In genomic region chr13:113153810-113154748, GRCh38 we compare ENCODE assay signal across 8 cellular contexts. TPM values are rescaled to one million over a fixed set of nuclear protein-coding genes. Genes with fewer than 3 reads are reported as not detected.
A peak's percentile ranks its signal among the peaks of the same experiment; 100 is the strongest.
DNase-seq lines count a peak whose midpoint lies in the region; ATAC-seq and TF ChIP-seq lines count a peak whose summit lies in the region.

No MANE protein-coding gene starts in this region.

- TF ChIP-seq POLR2A in vagina (IDR thresholded peaks at IDR 0.05) = peak in 1 of 2 donors; percentile 58

- peak; percentile 59 to 75 (median 71) for DNase-seq in T-helper 2 cell
- peak in 1 of 2 donors; percentile 88 for DNase-seq in ascending aorta (ENCODE audit: low spot score in 2 of 2)
- peak; percentile 86 to 95 (median 93) for DNase-seq in right cardiac atrium
- DNase-seq in psoas muscle = peak; percentile 83 to 91
- peak; percentile 89 to 95 for DNase-seq in vagina (ENCODE audit: extremely low spot score in 2 of 2)

- peaks cover 20% of the 10 kb centered on the region for H3K27me3 ChIP-seq in BLaER1
- no peaks in the 10 kb centered on the region for H3K27me3 ChIP-seq in ascending aorta
- H3K27me3 ChIP-seq in right cardiac atrium (ENCODE audit: control insufficient read depth, insufficient read depth) = no peaks in the 10 kb centered on the region
- H3K27me3 ChIP-seq in psoas muscle (ENCODE audit: insufficient read depth in 3 of 3, low read length in 2 of 3) = no peaks in the 10 kb centered on the region
- H3K27me3 ChIP-seq in vagina = no peaks in the 10 kb centered on the region

- no peak for TF ChIP-seq CTCF in ascending aorta (IDR thresholded peaks at IDR 0.05)
- TF ChIP-seq CTCF in psoas muscle (IDR thresholded peaks at IDR 0.05) = no peak
- TF ChIP-seq CTCF in vagina (IDR thresholded peaks at IDR 0.05) = no peak

- WGBS in right cardiac atrium = 4% methylated on average over 41 of the region's 76 CpGs
- 5 to 6% (median 5%) methylated on average over 16 to 54 of the region's 76 CpGs for WGBS in psoas muscle, 3 donors

- H3K9ac ChIP-seq in BLaER1 = peak overlapping the region; percentile 75

- H3K4me2 ChIP-seq in BLaER1 = peak overlapping the region; percentile 93

- ATAC-seq in GM19395 (IDR thresholded peaks at IDR 0.05; ENCODE audit: unreplicated experiment) (peak; percentile 51), right cardiac atrium (peak; percentile 80 to 84), psoas muscle (peak; percentile 79 to 85 (median 82))

- H3K4me3 ChIP-seq in BLaER1 = peak overlapping the region; percentile 61
- H3K4me3 ChIP-seq in ascending aorta = peak overlapping the region; percentile 39 to 63
- peak overlapping the region; percentile 17 for H3K4me3 ChIP-seq in right cardiac atrium (ENCODE audit: low read length)
- H3K4me3 ChIP-seq in psoas muscle = peak overlapping the region; percentile 68
- H3K4me3 ChIP-seq in vagina = peak overlapping the region; percentile 47 to 60

- H4K20me1 ChIP-seq in BLaER1 = no peaks in the 10 kb centered on the region

- H3K4me1 ChIP-seq in BLaER1 = peaks cover 18% of the 10 kb centered on the region
- peaks cover 0 to 11% of the 10 kb centered on the region in 2 donors for H3K4me1 ChIP-seq in ascending aorta
- H3K4me1 ChIP-seq in right cardiac atrium (ENCODE audit: control insufficient read depth, insufficient read depth, low read length) = no peaks in the 10 kb centered on the region
- H3K4me1 ChIP-seq in psoas muscle = peaks cover 11% of the 10 kb centered on the region
- peaks cover 24% of the 10 kb centered on the region for H3K4me1 ChIP-seq in vagina

- H3K36me3 ChIP-seq in BLaER1 (no peaks in the 10 kb centered on the region), KOPT-K1 (ENCODE audit: insufficient read depth, low read length) (no peaks in the 10 kb centered on the region), ascending aorta (no peaks in the 10 kb centered on the region), psoas muscle (ENCODE audit: insufficient read depth in 1 of 2, low read depth in 1 of 2) (no peaks in the 10 kb centered on the region), vagina (no peaks in the 10 kb centered on the region)

- H3K27ac ChIP-seq in BLaER1 = peak overlapping the region; percentile 55
- peak overlapping the region; percentile 47 for H3K27ac ChIP-seq in KOPT-K1 (ENCODE audit: low read depth, low read length, poor library complexity, severe bottlenecking)
- peak overlapping the region; percentile 51 to 59 for H3K27ac ChIP-seq in ascending aorta
- peak overlapping the region; percentile 70 for H3K27ac ChIP-seq in right cardiac atrium (ENCODE audit: low read length)
- peak overlapping the region; percentile 86 for H3K27ac ChIP-seq in psoas muscle
- peak overlapping the region; percentile 79 for H3K27ac ChIP-seq in vagina

- H3K9me3 ChIP-seq in BLaER1 (no peaks in the 10 kb centered on the region), KOPT-K1 (ENCODE audit: insufficient read depth, low read length, poor library complexity, severe bottlenecking) (peaks cover 4% of the 10 kb centered on the region), ascending aorta (no peaks in the 10 kb centered on the region), right cardiac atrium (ENCODE audit: control insufficient read depth, low read length) (no peaks in the 10 kb centered on the region), psoas muscle (no peaks in the 10 kb centered on the region), vagina (no peaks in the 10 kb centered on the region)

- intact Hi-C loops in ascending aorta (cut with DNase I) (loop anchor here (1.0 to 10.0 kb wide), 7 partner anchors 54 to 748 kb away; partner anchors contain the start of genes DCUN1D2, LAMP1, PCID2 and TUBGCP3), right cardiac atrium (cut with DNase I) (no loop called here), psoas muscle (cut with DNase I) (loop anchor here in 1 of 2 donors (5.0 kb wide), 1 partner anchor 117 kb away; no protein-coding TSS in a partner anchor), vagina (cut with DNase I) (loop anchor here (10.0 kb wide), 1 partner anchor 211 kb away; the partner anchor contains the start of gene GRTP1)

RNA-seq across cellular contexts. Expression of gene PROZ, which starts 4.4 kb away (rescaled TPM):
- total RNA-seq in ascending aorta (not detected), right cardiac atrium (under 1 TPM in 1 of 4 donors, not detected in 3; 0.15 TPM), psoas muscle (not detected), vagina (not detected)
- polyA plus RNA-seq in right cardiac atrium (0.14 TPM), psoas muscle (not detected)

RNA-seq across cellular contexts. Expression of gene F10, which starts 31.5 kb away (rescaled TPM):
- total RNA-seq in ascending aorta = 15.8 TPM
- total RNA-seq in right cardiac atrium = 10 to 100 TPM; 29.8 to 40.2 (median 34.4) TPM
- polyA plus RNA-seq in right cardiac atrium = 44.9 TPM
- total RNA-seq in psoas muscle = 1 to 10 TPM in 3 of 4 donors, under 1 TPM in 1; 0.63 to 4.9 (median 1.2) TPM
- polyA plus RNA-seq in psoas muscle = 1 to 10 TPM; 1.5 to 2.0 (median 1.6) TPM
- total RNA-seq in vagina = 16.7 TPM

RNA-seq across cellular contexts. Expression of gene F7, which starts 48.5 kb away (rescaled TPM):
- 0.85 TPM for total RNA-seq in ascending aorta
- total RNA-seq in right cardiac atrium = under 1 TPM; 0.24 to 0.64 (median 0.37) TPM
- not detected for polyA plus RNA-seq in right cardiac atrium
- under 1 TPM in 2 of 4 donors, not detected in 2; 0.10 to 0.20 TPM for total RNA-seq in psoas muscle
- polyA plus RNA-seq in psoas muscle = under 1 TPM in 1 of 3 donors, not detected in 2; 0.08 TPM
- total RNA-seq in vagina = not detected

RNA-seq across cellular contexts. Expression of gene PCID2, which starts 54.4 kb away (rescaled TPM):
- 50.8 TPM for total RNA-seq in ascending aorta
- 10 to 100 TPM; 42.0 to 55.1 (median 47.1) TPM for total RNA-seq in right cardiac atrium
- polyA plus RNA-seq in right cardiac atrium = 43.1 TPM
- 10 to 100 TPM; 22.5 to 37.1 (median 26.4) TPM for total RNA-seq in psoas muscle
- polyA plus RNA-seq in psoas muscle = 10 to 100 TPM; 19.9 to 28.2 (median 26.6) TPM
- total RNA-seq in vagina = 44.9 TPM

RNA-seq across cellular contexts. Expression of gene CUL4A, which starts 55.3 kb away (rescaled TPM):
- total RNA-seq in ascending aorta (208 TPM), right cardiac atrium (100 to 1,000 TPM in 2 of 4 donors, 10 to 100 TPM in 2; 82.5 to 113 (median 99.9) TPM), psoas muscle (100 to 1,000 TPM; 123 to 152 (median 137) TPM), vagina (110 TPM)
- polyA plus RNA-seq in right cardiac atrium (53.1 TPM), psoas muscle (100 to 1,000 TPM in 1 of 3 donors, 10 to 100 TPM in 2; 75.4 to 180 (median 86.6) TPM)

Comparison
In these comparisons a context has a peak if more than half of its experiments do, and no peak if none do; other contexts are left out.
1. H3K4me3 ChIP-seq: peak in every context shown above with its lines; median percentile 68 in psoas muscle; 61 in BLaER1; 54 in vagina; 51 in ascending aorta; 17 in right cardiac atrium.
2. intact Hi-C loops: an anchor here in ascending aorta (1.0 to 10.0 kb wide) and vagina (10.0 kb wide); none called in right cardiac atrium.